1 cellular context compared by ENCODE assay signal in the genomic region with DNA sequence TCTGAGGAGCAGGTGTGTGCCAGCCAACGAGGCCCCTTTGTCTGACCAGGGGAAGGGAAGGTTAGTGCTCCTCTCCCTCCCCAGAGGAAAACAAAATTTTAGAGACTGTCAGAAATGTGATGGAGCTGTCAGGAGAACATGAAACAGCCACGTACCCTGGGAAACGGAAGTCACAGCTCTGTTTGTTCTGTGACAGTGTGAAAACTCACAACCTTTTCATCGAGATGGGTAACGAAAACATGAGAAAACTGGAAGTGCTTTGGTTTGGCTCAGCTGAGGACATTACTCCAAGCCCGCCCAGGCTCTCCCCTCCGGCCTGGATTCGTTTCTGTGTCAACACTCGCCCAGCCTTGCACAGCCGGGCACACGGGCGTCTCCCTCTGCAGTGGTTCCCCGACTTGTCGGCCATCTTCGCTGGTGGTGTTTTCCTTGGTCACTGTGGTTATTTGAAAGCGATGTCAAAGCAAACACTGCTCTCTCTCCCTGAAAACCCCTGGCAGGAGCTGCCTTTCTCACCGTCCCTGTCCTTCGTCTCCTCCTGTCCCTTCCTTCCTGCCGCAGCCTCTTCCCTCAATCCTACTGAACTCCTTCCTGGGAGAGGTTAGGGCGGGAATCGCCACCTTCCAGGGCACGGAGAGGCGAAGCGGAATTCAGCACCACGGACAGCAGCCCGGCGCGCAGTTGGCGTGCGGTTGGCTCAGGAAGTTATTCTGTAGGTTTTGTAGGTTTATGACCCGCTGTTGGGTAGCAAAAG.
TF ChIP-seq lines count a peak whose summit lies in the region.

No MANE protein-coding gene starts in this region.

TF ChIP-seq in K562, 482 proteins besides CTCF, POLR2A, EP300 and RAD21 (continued from another document):
- TF ChIP-seq, protein P1, sequence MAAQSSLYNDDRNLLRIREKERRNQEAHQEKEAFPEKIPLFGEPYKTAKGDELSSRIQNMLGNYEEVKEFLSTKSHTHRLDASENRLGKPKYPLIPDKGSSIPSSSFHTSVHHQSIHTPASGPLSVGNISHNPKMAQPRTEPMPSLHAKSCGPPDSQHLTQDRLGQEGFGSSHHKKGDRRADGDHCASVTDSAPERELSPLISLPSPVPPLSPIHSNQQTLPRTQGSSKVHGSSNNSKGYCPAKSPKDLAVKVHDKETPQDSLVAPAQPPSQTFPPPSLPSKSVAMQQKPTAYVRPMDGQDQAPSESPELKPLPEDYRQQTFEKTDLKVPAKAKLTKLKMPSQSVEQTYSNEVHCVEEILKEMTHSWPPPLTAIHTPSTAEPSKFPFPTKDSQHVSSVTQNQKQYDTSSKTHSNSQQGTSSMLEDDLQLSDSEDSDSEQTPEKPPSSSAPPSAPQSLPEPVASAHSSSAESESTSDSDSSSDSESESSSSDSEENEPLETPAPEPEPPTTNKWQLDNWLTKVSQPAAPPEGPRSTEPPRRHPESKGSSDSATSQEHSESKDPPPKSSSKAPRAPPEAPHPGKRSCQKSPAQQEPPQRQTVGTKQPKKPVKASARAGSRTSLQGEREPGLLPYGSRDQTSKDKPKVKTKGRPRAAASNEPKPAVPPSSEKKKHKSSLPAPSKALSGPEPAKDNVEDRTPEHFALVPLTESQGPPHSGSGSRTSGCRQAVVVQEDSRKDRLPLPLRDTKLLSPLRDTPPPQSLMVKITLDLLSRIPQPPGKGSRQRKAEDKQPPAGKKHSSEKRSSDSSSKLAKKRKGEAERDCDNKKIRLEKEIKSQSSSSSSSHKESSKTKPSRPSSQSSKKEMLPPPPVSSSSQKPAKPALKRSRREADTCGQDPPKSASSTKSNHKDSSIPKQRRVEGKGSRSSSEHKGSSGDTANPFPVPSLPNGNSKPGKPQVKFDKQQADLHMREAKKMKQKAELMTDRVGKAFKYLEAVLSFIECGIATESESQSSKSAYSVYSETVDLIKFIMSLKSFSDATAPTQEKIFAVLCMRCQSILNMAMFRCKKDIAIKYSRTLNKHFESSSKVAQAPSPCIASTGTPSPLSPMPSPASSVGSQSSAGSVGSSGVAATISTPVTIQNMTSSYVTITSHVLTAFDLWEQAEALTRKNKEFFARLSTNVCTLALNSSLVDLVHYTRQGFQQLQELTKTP (IDR thresholded peaks at IDR 0.05; ENCODE audit: low read depth in 1 of 2, partially characterized antibody in 2 of 2): peak in 1 of 2 experiments; percentile 92
- peak in 1 of 2 experiments; percentile 36; a peak in 1 of 4 replicates for TF ChIP-seq RCOR1 (IDR thresholded peaks at IDR 0.05; ENCODE audit: borderline replicate concordance in 1 of 2, low read depth in 2 of 2, low read length in 2 of 2)
- peak; percentile 96 for TF ChIP-seq HNRNPLL (IDR thresholded peaks at IDR 0.05; ENCODE audit: low read depth, low read length, poor library complexity, severe bottlenecking)
- peak; percentile 41; the same call in 1 of the 2 replicates for TF ChIP-seq SMAD4 (CRISPR knock-in tag; conservative IDR thresholded peaks at IDR 0.05)
- TF ChIP-seq CBX2 (IDR thresholded peaks at IDR 0.05; ENCODE audit: insufficient read depth, low read length, poor library complexity, severe bottlenecking): no peak
- peak; percentile 73; the same call in 1 of the 2 replicates for TF ChIP-seq ZNF232 (CRISPR knock-in tag; IDR thresholded peaks at IDR 0.05)
- 0 out of 2 replicates have a peak, but pooled peaks have one; percentile 62 for TF ChIP-seq ZNF224 (CRISPR knock-in tag; IDR thresholded peaks at IDR 0.05)
- TF ChIP-seq FOXK1 (CRISPR knock-in tag; IDR thresholded peaks at IDR 0.05; ENCODE audit: borderline replicate concordance): peak; percentile 63; the same call in 1 of the 2 replicates
- no peak for TF ChIP-seq NR2C1 (IDR thresholded peaks at IDR 0.05)
- TF ChIP-seq NR2C1 (tag; IDR thresholded peaks at IDR 0.05): 0 out of 2 replicates have a peak, but pooled peaks have one; percentile 25
- no peak for TF ChIP-seq RBBP5 (IDR thresholded peaks at IDR 0.05; ENCODE audit: borderline replicate concordance, insufficient read depth, low read length, poor library complexity, severe bottlenecking)
- no peak for TF ChIP-seq THAP12 (CRISPR knock-in tag; IDR thresholded peaks at IDR 0.05)
- no peak for TF ChIP-seq POLR3A (IDR thresholded peaks at IDR 0.05; ENCODE audit: borderline replicate concordance, extremely low read depth, insufficient read depth, insufficient read length)
- peak; percentile 74 for TF ChIP-seq TFAP4 (CRISPR knock-in tag; IDR thresholded peaks at IDR 0.05; ENCODE audit: borderline replicate concordance)
- no peak for TF ChIP-seq CBX3 (IDR thresholded peaks at IDR 0.05; ENCODE audit: borderline replicate concordance in 1 of 2, low read length in 2 of 2)
- no peak for TF ChIP-seq NR3C1 (CRISPR knock-in tag; IDR thresholded peaks at IDR 0.05)
- 0 out of 2 replicates have a peak, but pooled peaks have one; percentile 24 for TF ChIP-seq SMARCE1 (IDR thresholded peaks at IDR 0.05)
- TF ChIP-seq, protein P2, sequence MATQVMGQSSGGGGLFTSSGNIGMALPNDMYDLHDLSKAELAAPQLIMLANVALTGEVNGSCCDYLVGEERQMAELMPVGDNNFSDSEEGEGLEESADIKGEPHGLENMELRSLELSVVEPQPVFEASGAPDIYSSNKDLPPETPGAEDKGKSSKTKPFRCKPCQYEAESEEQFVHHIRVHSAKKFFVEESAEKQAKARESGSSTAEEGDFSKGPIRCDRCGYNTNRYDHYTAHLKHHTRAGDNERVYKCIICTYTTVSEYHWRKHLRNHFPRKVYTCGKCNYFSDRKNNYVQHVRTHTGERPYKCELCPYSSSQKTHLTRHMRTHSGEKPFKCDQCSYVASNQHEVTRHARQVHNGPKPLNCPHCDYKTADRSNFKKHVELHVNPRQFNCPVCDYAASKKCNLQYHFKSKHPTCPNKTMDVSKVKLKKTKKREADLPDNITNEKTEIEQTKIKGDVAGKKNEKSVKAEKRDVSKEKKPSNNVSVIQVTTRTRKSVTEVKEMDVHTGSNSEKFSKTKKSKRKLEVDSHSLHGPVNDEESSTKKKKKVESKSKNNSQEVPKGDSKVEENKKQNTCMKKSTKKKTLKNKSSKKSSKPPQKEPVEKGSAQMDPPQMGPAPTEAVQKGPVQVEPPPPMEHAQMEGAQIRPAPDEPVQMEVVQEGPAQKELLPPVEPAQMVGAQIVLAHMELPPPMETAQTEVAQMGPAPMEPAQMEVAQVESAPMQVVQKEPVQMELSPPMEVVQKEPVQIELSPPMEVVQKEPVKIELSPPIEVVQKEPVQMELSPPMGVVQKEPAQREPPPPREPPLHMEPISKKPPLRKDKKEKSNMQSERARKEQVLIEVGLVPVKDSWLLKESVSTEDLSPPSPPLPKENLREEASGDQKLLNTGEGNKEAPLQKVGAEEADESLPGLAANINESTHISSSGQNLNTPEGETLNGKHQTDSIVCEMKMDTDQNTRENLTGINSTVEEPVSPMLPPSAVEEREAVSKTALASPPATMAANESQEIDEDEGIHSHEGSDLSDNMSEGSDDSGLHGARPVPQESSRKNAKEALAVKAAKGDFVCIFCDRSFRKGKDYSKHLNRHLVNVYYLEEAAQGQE (CRISPR knock-in tag; IDR thresholded peaks at IDR 0.05; ENCODE audit: low read depth): peak; percentile 98
- TF ChIP-seq, protein P3, sequence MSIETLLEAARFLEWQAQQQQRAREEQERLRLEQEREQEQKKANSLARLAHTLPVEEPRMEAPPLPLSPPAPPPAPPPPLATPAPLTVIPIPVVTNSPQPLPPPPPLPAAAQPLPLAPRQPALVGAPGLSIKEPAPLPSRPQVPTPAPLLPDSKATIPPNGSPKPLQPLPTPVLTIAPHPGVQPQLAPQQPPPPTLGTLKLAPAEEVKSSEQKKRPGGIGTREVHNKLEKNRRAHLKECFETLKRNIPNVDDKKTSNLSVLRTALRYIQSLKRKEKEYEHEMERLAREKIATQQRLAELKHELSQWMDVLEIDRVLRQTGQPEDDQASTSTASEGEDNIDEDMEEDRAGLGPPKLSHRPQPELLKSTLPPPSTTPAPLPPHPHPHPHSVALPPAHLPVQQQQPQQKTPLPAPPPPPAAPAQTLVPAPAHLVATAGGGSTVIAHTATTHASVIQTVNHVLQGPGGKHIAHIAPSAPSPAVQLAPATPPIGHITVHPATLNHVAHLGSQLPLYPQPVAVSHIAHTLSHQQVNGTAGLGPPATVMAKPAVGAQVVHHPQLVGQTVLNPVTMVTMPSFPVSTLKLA (conservative IDR thresholded peaks at IDR 0.05): peak in 1 of 2 experiments; percentile 49; a peak in 1 of 4 replicates
- TF ChIP-seq, protein P4, sequence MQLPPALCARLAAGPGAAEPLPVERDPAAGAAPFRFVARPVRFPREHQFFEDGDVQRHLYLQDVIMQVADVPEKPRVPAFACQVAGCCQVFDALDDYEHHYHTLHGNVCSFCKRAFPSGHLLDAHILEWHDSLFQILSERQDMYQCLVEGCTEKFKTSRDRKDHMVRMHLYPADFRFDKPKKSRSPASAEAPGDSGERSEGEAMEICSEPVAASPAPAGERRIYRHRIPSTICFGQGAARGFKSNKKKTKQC (CRISPR knock-in tag; IDR thresholded peaks at IDR 0.05): peak; percentile 93
- peak; percentile 82 for TF ChIP-seq TGIF2 (CRISPR knock-in tag; IDR thresholded peaks at IDR 0.05)
- TF ChIP-seq, protein P5, sequence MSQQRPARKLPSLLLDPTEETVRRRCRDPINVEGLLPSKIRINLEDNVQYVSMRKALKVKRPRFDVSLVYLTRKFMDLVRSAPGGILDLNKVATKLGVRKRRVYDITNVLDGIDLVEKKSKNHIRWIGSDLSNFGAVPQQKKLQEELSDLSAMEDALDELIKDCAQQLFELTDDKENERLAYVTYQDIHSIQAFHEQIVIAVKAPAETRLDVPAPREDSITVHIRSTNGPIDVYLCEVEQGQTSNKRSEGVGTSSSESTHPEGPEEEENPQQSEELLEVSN (IDR thresholded peaks at IDR 0.05; ENCODE audit: borderline replicate concordance in 1 of 2, extremely low read depth in 1 of 2, insufficient read depth in 1 of 2, insufficient read length in 1 of 2, low read depth in 1 of 2, low read length in 1 of 2, poor library complexity in 1 of 2, severe bottlenecking in 1 of 2): peak in 1 of 2 experiments; percentile 34
- TF ChIP-seq CXXC5 (CRISPR knock-in tag; IDR thresholded peaks at IDR 0.05): peak; percentile 82
